16 cellular contexts compared by ENCODE assay signal in genomic region chr3:100022506-100022905, GRCh38.
"Had no signal": no experiment of that assay in that cellular context is flagged by ENCODE, and none has a peak within 500 bp of the region (broad histone marks: within the 10 kb centered on the region; RNA-seq: fewer than 3 reads in every experiment).

No MANE protein-coding gene starts in this region.

- ATAC-seq: effector memory CD8-positive, alpha-beta T cell; left lung; natural killer cell treated with Interleukin-12 subunit alpha and Interleukin-12 subunit beta and Interleukin-15 and Interleukin-18, amount 100 ng/mL, for 72 hours had no signal

- H3K9me3 ChIP-seq: left lung, transverse colon had no signal

- H3K4me3 Mint-ChIP-seq: activated CD4-positive, alpha-beta T cell treated with anti-CD3 and anti-CD28 coated beads, Interleukin-2, amount 10 ng/mL, durations not matched to agents 24 days and 14 days; activated naive CD4-positive, alpha-beta T cell treated with anti-CD3 and anti-CD28 coated beads for 36 hours; brain; central memory CD8-positive, alpha-beta T cell; dendritic cell treated with granulocyte-macrophage colony-stimulating factor and Interleukin-4, amounts not matched to agents 40 ng/mL and 50 ng/mL, for 4 days; effector memory CD8-positive, alpha-beta T cell; memory B cell; natural killer cell treated with Interleukin-12 subunit alpha and Interleukin-12 subunit beta and Interleukin-15 and Interleukin-18, amount 100 ng/mL, for 72 hours had no signal

- H3K36me3 ChIP-seq: left lung, transverse colon had no signal

- H3K27ac Mint-ChIP-seq: activated CD4-positive, alpha-beta T cell treated with anti-CD3 and anti-CD28 coated beads, Interleukin-2, amount 10 ng/mL, durations not matched to agents 24 days and 14 days; activated naive CD4-positive, alpha-beta T cell treated with anti-CD3 and anti-CD28 coated beads for 36 hours; dendritic cell treated with granulocyte-macrophage colony-stimulating factor and Interleukin-4, amounts not matched to agents 40 ng/mL and 50 ng/mL, for 4 days; effector memory CD8-positive, alpha-beta T cell; memory B cell; natural killer cell treated with Interleukin-12 subunit alpha and Interleukin-12 subunit beta and Interleukin-15 and Interleukin-18, amount 100 ng/mL, for 72 hours had no signal

- H3K27me3 ChIP-seq: left lung, transverse colon had no signal

- H3K27ac ChIP-seq: left lung had no signal

- H3K27me3 Mint-ChIP-seq: activated CD4-positive, alpha-beta T cell treated with anti-CD3 and anti-CD28 coated beads, Interleukin-2, amount 10 ng/mL, durations not matched to agents 24 days and 14 days; central memory CD8-positive, alpha-beta T cell; dendritic cell treated with granulocyte-macrophage colony-stimulating factor and Interleukin-4, amounts not matched to agents 40 ng/mL and 50 ng/mL, for 4 days; effector memory CD8-positive, alpha-beta T cell; memory B cell; natural killer cell treated with Interleukin-12 subunit alpha and Interleukin-12 subunit beta and Interleukin-15 and Interleukin-18, amount 100 ng/mL, for 72 hours had no signal

- H3K36me3 Mint-ChIP-seq: brain; natural killer cell treated with Interleukin-12 subunit alpha and Interleukin-12 subunit beta and Interleukin-15 and Interleukin-18, amount 100 ng/mL, for 72 hours had no signal

- DNase-seq: activated CD4-positive, alpha-beta T cell treated with anti-CD3 and anti-CD28 coated beads, Interleukin-2, amount 10 ng/mL, durations not matched to agents 24 days and 14 days; activated CD8-positive, alpha-beta memory T cell treated with anti-CD3 and anti-CD28 coated beads for 24 hours; activated naive CD4-positive, alpha-beta T cell treated with anti-CD3 and anti-CD28 coated beads for 36 hours; effector memory CD8-positive, alpha-beta T cell; head of caudate nucleus; left lung; occipital lobe; stimulated activated CD4-positive, alpha-beta T cell treated with anti-CD3 and anti-CD28 coated beads, Interleukin-15, amount 100 ng/mL, for 24 hours; stimulated activated CD4-positive, alpha-beta T cell treated with anti-CD3 and anti-CD28 coated beads, Interleukin-4, amount 100 ng/mL, for 4 hours; T-helper 1 cell; transverse colon had no signal

- H3K4me1 Mint-ChIP-seq: memory B cell had no signal

- H3K9me3 Mint-ChIP-seq: activated CD4-positive, alpha-beta T cell treated with anti-CD3 and anti-CD28 coated beads, Interleukin-2, amount 10 ng/mL, durations not matched to agents 24 days and 14 days; activated naive CD4-positive, alpha-beta T cell treated with anti-CD3 and anti-CD28 coated beads for 36 hours; brain; central memory CD8-positive, alpha-beta T cell; dendritic cell treated with granulocyte-macrophage colony-stimulating factor and Interleukin-4, amounts not matched to agents 40 ng/mL and 50 ng/mL, for 4 days; effector memory CD8-positive, alpha-beta T cell; memory B cell; natural killer cell treated with Interleukin-12 subunit alpha and Interleukin-12 subunit beta and Interleukin-15 and Interleukin-18, amount 100 ng/mL, for 72 hours had no signal

- H3K4me1 ChIP-seq: left lung had no signal

- H3K4me3 ChIP-seq: left lung, transverse colon had no signal
